15 cellular contexts compared by ENCODE assay signal in genomic region chr3:32321095-32321835, GRCh38.
DNase-seq lines count a peak whose midpoint lies in the region; ATAC-seq lines count a peak whose summit lies in the region.
"Had no signal": no experiment of that assay in that cellular context is flagged by ENCODE, and none has a peak within 500 bp of the region (broad histone marks: within the 10 kb centered on the region; RNA-seq: fewer than 3 reads in every experiment).

No MANE protein-coding gene starts in this region.

- H3K9ac ChIP-seq in BLaER1 = peak overlapping the region; percentile 63
- H3K9ac ChIP-seq in mesendoderm (ENCODE audit: low read length) = no peak overlapping the region

- H3K36me3 ChIP-seq in BLaER1 = no peaks in the 10 kb centered on the region
- H3K36me3 ChIP-seq in mesendoderm (ENCODE audit: control insufficient read depth, insufficient read depth, low read length) = no peaks in the 10 kb centered on the region

- H2BK5ac ChIP-seq in mesendoderm (ENCODE audit: low read length) = peak overlapping the region; percentile 48

- H3K27me3 ChIP-seq in BLaER1 (no peaks in the 10 kb centered on the region), mesendoderm (ENCODE audit: insufficient read depth, low read length, poor library complexity) (no peaks in the 10 kb centered on the region)

- DNase-seq in NCI-H146 treated with DMSO at 0.1 percent for 48 hours (lab: John Stamatoyannopoulos, UW; ENCODE audit: unreplicated experiment) (peak; percentile 89), dermis blood vessel endothelial cell (peak; percentile 88), mesendoderm (peak; percentile 82), KBM-7 (no peak), posterior vena cava (ENCODE audit: low spot score) (no peak), occipital lobe (lab: John Stamatoyannopoulos, UW) (no peak)
- no peak for DNase-seq in activated T-cell treated with anti-CD3 and anti-CD28 coated beads, Interleukin-2, amount 50 U/mL, for 72 hours
- DNase-seq: DMS79; effector CD4-positive, alpha-beta T cell; foreskin melanocyte; IMR-90; NCI-H1436; PC-3 had no signal

- H3K27me3 Mint-ChIP-seq in activated T-cell treated with anti-CD3 and anti-CD28 coated beads, Interleukin-2, amount 50 U/mL, for 72 hours (ENCODE audit: low read depth) = no peaks in the 10 kb centered on the region
- H3K27me3 Mint-ChIP-seq: T-cell had no signal

- intact Hi-C loops in posterior vena cava (cut with DNase I) = loop anchor here in 1 of 2 donors (10.0 kb wide), 1 partner anchor 146 kb away; no protein-coding TSS in a partner anchor

- H3K4me1 ChIP-seq in BLaER1 = peaks cover 60% of the 10 kb centered on the region
- peaks cover 15% of the 10 kb centered on the region for H3K4me1 ChIP-seq in mesendoderm (ENCODE audit: control insufficient read depth, low read depth, low read length)

- H3K23ac ChIP-seq in mesendoderm (ENCODE audit: low read length) = no peak overlapping the region

- no peak overlapping the region for H3K4me3 Mint-ChIP-seq in activated T-cell treated with anti-CD3 and anti-CD28 coated beads, Interleukin-2, amount 50 U/mL, for 72 hours
- H3K4me3 Mint-ChIP-seq: T-cell had no signal

- H3K4me1 Mint-ChIP-seq in activated T-cell treated with anti-CD3 and anti-CD28 coated beads, Interleukin-2, amount 50 U/mL, for 72 hours (ENCODE audit: low read depth) = peaks cover 5% of the 10 kb centered on the region

- H3K4me3 ChIP-seq in BLaER1 (peak overlapping the region; percentile 43), mesendoderm (ENCODE audit: low read length) (no peak overlapping the region)

- H2BK15ac ChIP-seq in mesendoderm (replicated peaks; ENCODE audit: low read depth) = no peak overlapping the region

- H3K27ac ChIP-seq in BLaER1 (peak overlapping the region; percentile 82), mesendoderm (ENCODE audit: low read depth, low read length) (no peak overlapping the region)

- no peaks in the 10 kb centered on the region for H3K9me3 ChIP-seq in BLaER1

- no CpG with 5 or more reads among the region's 16 CpGs for WGBS in mesendoderm (ENCODE audit: extremely low coverage, insufficient coverage, low lambda C conversion rate)

- peak overlapping the region; percentile 84 for H3K56ac ChIP-seq in mesendoderm (ENCODE audit: low read length)

- H3K79me2 ChIP-seq in mesendoderm (ENCODE audit: control insufficient read depth, insufficient read depth, low read length) = no peaks in the 10 kb centered on the region

- H3K4me2 ChIP-seq in BLaER1 (peak overlapping the region; percentile 88), mesendoderm (ENCODE audit: low read length) (peak overlapping the region; percentile 17)

- H4K20me1 ChIP-seq in BLaER1 = no peaks in the 10 kb centered on the region; the same call in 1 of the 2 replicates

- no peaks in the 10 kb centered on the region for H3K9me3 Mint-ChIP-seq in activated T-cell treated with anti-CD3 and anti-CD28 coated beads, Interleukin-2, amount 50 U/mL, for 72 hours
- H3K9me3 Mint-ChIP-seq: T-cell had no signal

- no peak overlapping the region for H3K18ac ChIP-seq in mesendoderm (ENCODE audit: low read length)

- H2BK120ac ChIP-seq in mesendoderm (ENCODE audit: low read depth, low read length) = no peak overlapping the region

- H3K27ac Mint-ChIP-seq in activated T-cell treated with anti-CD3 and anti-CD28 coated beads, Interleukin-2, amount 50 U/mL, for 72 hours = no peak overlapping the region
- H3K27ac Mint-ChIP-seq: T-cell had no signal

- in situ Hi-C loops in KBM-7 (cut with MboI; ENCODE audit: low pct_unique_long_range_greater_than_20kb, low sequenced_read_pairs) = no loop called here

- H4K5ac ChIP-seq in mesendoderm (ENCODE audit: low read length) = peak overlapping the region; percentile 78

- H3K36me3 Mint-ChIP-seq in activated T-cell treated with anti-CD3 and anti-CD28 coated beads, Interleukin-2, amount 50 U/mL, for 72 hours (ENCODE audit: insufficient read depth in 2 of 2) = no peaks in the 10 kb centered on the region

- H4K8ac ChIP-seq in mesendoderm (ENCODE audit: low read depth, low read length) = no peak overlapping the region

- H3K79me1 ChIP-seq in mesendoderm (ENCODE audit: low read length) = peaks cover 2% of the 10 kb centered on the region

- no peak overlapping the region for H3K4ac ChIP-seq in mesendoderm (ENCODE audit: low read depth, low read length)

- H2AK5ac ChIP-seq in mesendoderm (ENCODE audit: low read length) = peak overlapping the region; percentile 98

- ATAC-seq in activated T-cell treated with anti-CD3 and anti-CD28 coated beads, Interleukin-2, amount 50 U/mL, for 72 hours (replicated peaks in 1 of 2) = no peak
- ATAC-seq: PC-3, T-cell had no signal

Comparison
In these comparisons a context has a peak if more than half of its experiments do, and no peak if none do; other contexts are left out.
1. DNase-seq: peak in NCI-H146 treated with DMSO at 0.1 percent for 48 hours (single experiment), dermis blood vessel endothelial cell (single experiment) and mesendoderm (single experiment); none in KBM-7 (single experiment), activated T-cell treated with anti-CD3 and anti-CD28 coated beads, Interleukin-2, amount 50 U/mL, for 72 hours (0 of 2), posterior vena cava (single experiment) and occipital lobe (single experiment).